1 cellular context compared by ENCODE assay signal in the genomic region with DNA sequence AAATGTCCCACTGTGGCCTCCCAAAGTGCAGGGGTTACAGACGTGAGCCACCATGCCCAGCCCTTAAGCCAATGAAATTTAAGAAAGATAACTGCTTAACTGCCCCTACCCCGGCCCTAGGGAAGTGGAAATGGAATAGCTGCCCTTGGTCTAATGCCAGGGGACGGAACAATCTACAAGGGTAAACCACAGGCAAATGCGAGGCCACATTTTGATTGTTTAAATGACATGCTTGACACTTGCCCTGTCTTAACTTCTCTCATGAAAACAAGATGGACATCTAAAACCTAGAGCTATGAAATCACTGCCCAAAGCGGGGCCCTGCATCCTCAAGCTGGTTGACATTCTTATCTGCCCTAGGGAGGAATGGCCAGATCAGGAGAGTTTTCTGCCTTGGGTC.
TF ChIP-seq lines count a peak whose summit lies in the region.

No MANE protein-coding gene starts in this region.

TF ChIP-seq in endothelial cell of umbilical vein, 7 proteins besides CTCF, POLR2A, EP300 and RAD21:
- TF ChIP-seq GATA2 (IDR thresholded peaks at IDR 0.05; ENCODE audit: insufficient read depth, insufficient read length, low read depth, low read length): no peak
- no peak for TF ChIP-seq EZH2 (IDR thresholded peaks at IDR 0.05; ENCODE audit: borderline replicate concordance, low read depth, low read length, severe bottlenecking)
- no peak for TF ChIP-seq FOS (IDR thresholded peaks at IDR 0.05; ENCODE audit: borderline replicate concordance, insufficient read depth, low read length)
- TF ChIP-seq, protein P1, sequence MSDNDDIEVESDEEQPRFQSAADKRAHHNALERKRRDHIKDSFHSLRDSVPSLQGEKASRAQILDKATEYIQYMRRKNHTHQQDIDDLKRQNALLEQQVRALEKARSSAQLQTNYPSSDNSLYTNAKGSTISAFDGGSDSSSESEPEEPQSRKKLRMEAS (IDR thresholded peaks at IDR 0.05; ENCODE audit: insufficient read depth, insufficient read length): no peak
TF ChIP-seq in endothelial cell of umbilical vein: peak in this region for 0.
